In genomic region chr13:19056984-19057490, GRCh38 we compare ENCODE assay signal across 17 cellular contexts.
DNase-seq lines count a peak whose midpoint lies in the region; ATAC-seq and TF ChIP-seq lines count a peak whose summit lies in the region.
"Had no signal": no experiment of that assay in that cellular context is flagged by ENCODE, and none has a peak within 500 bp of the region (broad histone marks: within the 10 kb centered on the region; RNA-seq: fewer than 3 reads in every experiment).

No MANE protein-coding gene starts in this region.

- no peaks in the 10 kb centered on the region for H3K4me1 Mint-ChIP-seq in endodermal cell
- H3K4me1 Mint-ChIP-seq: B cell had no signal

- no peak overlapping the region for H2AK5ac ChIP-seq in IMR-90 (ENCODE audit: low read depth, low read length)

- H3K4ac ChIP-seq in IMR-90 (ENCODE audit: low read depth, low read length), result no peak overlapping the region

- no peak overlapping the region for H4K91ac ChIP-seq in IMR-90 (ENCODE audit: insufficient read depth, low read depth, low read length)

- H3K36me3 ChIP-seq in IMR-90 (ENCODE audit: control insufficient read depth, insufficient read depth, low read length), result no peaks in the 10 kb centered on the region
- no peaks in the 10 kb centered on the region for H3K36me3 ChIP-seq in lung (ENCODE audit: control insufficient read depth in 2 of 2, insufficient read depth in 2 of 2, low read length in 2 of 2)
- H3K36me3 ChIP-seq in spleen, result no peaks in the 10 kb centered on the region
- no peaks in the 10 kb centered on the region for H3K36me3 ChIP-seq in endodermal cell (ENCODE audit: control insufficient read depth, insufficient read depth, low read length)
- H3K36me3 ChIP-seq: BLaER1 treated with 17β-estradiol and CSF1 and Interleukin-3, amounts not matched to agents 10 nM and 100 nM had no signal

- TF ChIP-seq POLR2A in IMR-90 (IDR thresholded peaks at IDR 0.05; ENCODE audit: low read depth, low read length) (no peak), spleen (IDR thresholded peaks at IDR 0.05) (no peak)

- no TSS peak for BruUV-seq in IMR-90 (replicated peaks; lab: Mats Ljungman, UMichigan)

- no peak overlapping the region for H4K8ac ChIP-seq in IMR-90 (ENCODE audit: low read depth in 2 of 2, low read length in 2 of 2)

- H3K23ac ChIP-seq in IMR-90 (ENCODE audit: low read depth, low read length), result no peak overlapping the region

- H2AK9ac ChIP-seq in IMR-90 (replicated peaks; ENCODE audit: low read depth, low read length, poor library complexity), result peak overlapping the region; percentile 42

- H2BK5ac ChIP-seq in IMR-90 (ENCODE audit: low read depth, low read length, poor library complexity, severe bottlenecking), result no peak overlapping the region

- H2BK120ac ChIP-seq in IMR-90 (ENCODE audit: low read depth, low read length), result no peak overlapping the region

- CTCF ChIA-PET in IMR-90 (lab: Yijun Ruan, JAX), result no interaction called here

- no peak for TF ChIP-seq RAD21 in IMR-90 (IDR thresholded peaks at IDR 0.05; ENCODE audit: low read length)

- dilution Hi-C loops in IMR-90 (cut with HindIII; ENCODE audit: low sequenced_read_pairs, unreplicated experiment), result no loop called here

- 50% methylated on average over 5 of the region's 12 CpGs; no CpG with 5 or more reads in 1 of the 2 experiments for WGBS in IMR-90 (ENCODE audit: extremely low coverage in 2 of 2, insufficient read length in 1 of 2), 2 experiments
- WGBS in lung, 2 donors, result 80 to 84% methylated on average over 12 of the region's 12 CpGs
- WGBS in spleen, 5 donors, result 79 to 83% (median 82%) methylated on average over 11 to 12 of the region's 12 CpGs
- 71 to 72% methylated on average over 9 to 12 of the region's 12 CpGs for WGBS in endodermal cell (ENCODE audit: insufficient coverage in 1 of 2, insufficient read length in 1 of 2), 2 experiments

- H4K5ac ChIP-seq in IMR-90 (ENCODE audit: low read depth, low read length), result no peak overlapping the region

- no peak overlapping the region for H2AFZ ChIP-seq in IMR-90 (replicated peaks; ENCODE audit: low read length, poor library complexity)

- in situ Hi-C loops in IMR-90 (cut with MboI; ENCODE audit: low sequenced_read_pairs), result no loop called here

- ATAC-seq in IMR-90 (ENCODE audit: low read depth) (no peak), lung (ENCODE audit: insufficient read depth, low FRiP score) (no peak)
- ATAC-seq: A549; CD8-positive, alpha-beta T cell had no signal

- no peak overlapping the region for H2BK15ac ChIP-seq in IMR-90 (ENCODE audit: low read depth, low read length)

- H3K9me3 ChIP-seq in IMR-90 (ENCODE audit: control insufficient read depth, insufficient read depth, low read length) (peaks cover 69% of the 10 kb centered on the region), lung (ENCODE audit: control insufficient read depth in 2 of 2, insufficient read depth in 1 of 2, low read length in 1 of 2) (peaks cover 2 to 19% of the 10 kb centered on the region in 2 donors), spleen (peaks cover 0 to 70% (median 7%) of the 10 kb centered on the region in 8 donors), endodermal cell (ENCODE audit: control insufficient read depth, low read length) (peaks cover 64% of the 10 kb centered on the region)
- H3K9me3 ChIP-seq: A549, Caco-2 had no signal

- H3K56ac ChIP-seq in IMR-90 (ENCODE audit: extremely low read depth, insufficient read depth, low read length), result no peak overlapping the region

- intact Hi-C loops in IMR-90 (cut with micrococcal nuclease) (no loop called here), spleen (cut with DNase I; ENCODE audit: low total_unique reads) (no loop called here)

- TF ChIP-seq CTCF in IMR-90 (conservative IDR thresholded peaks at IDR 0.05; ENCODE audit: low read depth, low read length) (no peak), lung (IDR thresholded peaks at IDR 0.05; ENCODE audit: control extremely low read depth, extremely low read depth) (no peak), spleen (IDR thresholded peaks at IDR 0.05 in 8 of 11, conservative IDR thresholded peaks at IDR 0.05 in 3 of 11) (no peak), endodermal cell (conservative IDR thresholded peaks at IDR 0.05) (no peak)

- no peak overlapping the region for H3K27ac Mint-ChIP-seq in endodermal cell
- H3K27ac Mint-ChIP-seq: B cell; CD4-positive, alpha-beta T cell; CD8-positive, alpha-beta T cell had no signal

- H3K79me1 ChIP-seq in IMR-90 (ENCODE audit: low read depth in 1 of 2, low read length in 2 of 2), result no peaks in the 10 kb centered on the region

- no peaks in the 10 kb centered on the region for H3K27me3 ChIP-seq in IMR-90 (ENCODE audit: control insufficient read depth, insufficient read depth, low read length)
- no peaks in the 10 kb centered on the region for H3K27me3 ChIP-seq in lung (ENCODE audit: control insufficient read depth, insufficient read depth)
- H3K27me3 ChIP-seq in spleen (replicated peaks in 1 of 7), result no peaks in the 10 kb centered on the region
- H3K27me3 ChIP-seq in endodermal cell (ENCODE audit: control insufficient read depth, insufficient read depth, low read length, poor library complexity, severe bottlenecking), result no peaks in the 10 kb centered on the region
- H3K27me3 ChIP-seq: BLaER1 treated with 17β-estradiol and CSF1 and Interleukin-3, amounts not matched to agents 10 nM and 100 nM had no signal

- no peak overlapping the region for H3K4me2 ChIP-seq in IMR-90 (ENCODE audit: low read depth, low read length)
- H3K4me2 ChIP-seq: A549; BLaER1 treated with 17β-estradiol and CSF1 and Interleukin-3, amounts not matched to agents 10 nM and 100 nM had no signal

- H3K4me3 ChIP-seq in IMR-90 (ENCODE audit: insufficient read depth, low read depth, low read length) (no peak overlapping the region), lung (no peak overlapping the region), spleen (no peak overlapping the region), endodermal cell (ENCODE audit: low read length) (no peak overlapping the region)
- H3K4me3 ChIP-seq: A549; BLaER1 treated with 17β-estradiol and CSF1 and Interleukin-3, amounts not matched to agents 10 nM and 100 nM had no signal

- peaks cover 5% of the 10 kb centered on the region for H3K36me3 Mint-ChIP-seq in endodermal cell (ENCODE audit: low read depth)
- H3K36me3 Mint-ChIP-seq: CD8-positive, alpha-beta T cell had no signal

- no peaks in the 10 kb centered on the region for H3K9me1 ChIP-seq in IMR-90 (ENCODE audit: insufficient read depth, low read length)

- no peak overlapping the region for H3K4me3 Mint-ChIP-seq in endodermal cell
- H3K4me3 Mint-ChIP-seq: B cell; CD4-positive, alpha-beta T cell; CD8-positive, alpha-beta T cell had no signal

- H3K27me3 Mint-ChIP-seq in endodermal cell (ENCODE audit: insufficient read depth), result no peaks in the 10 kb centered on the region
- H3K27me3 Mint-ChIP-seq: B cell; CD4-positive, alpha-beta T cell had no signal

- DNase-seq in IMR-90 (no peak), lung (ENCODE audit: low spot score) (peak; percentile 23), spleen (peak; percentile 64), endodermal cell (no peak)
- DNase-seq in activated CD4-positive, alpha-beta T cell treated with anti-CD3 and anti-CD28 coated beads, Interleukin-2, amount 50 U/mL, for 48 hours, result no peak
- DNase-seq: AML-193; Caco-2; Calu3; CD4-positive, alpha-beta T cell; CD8-positive, alpha-beta T cell; DMS79 treated with DMSO at 0.1 percent for 48 hours; GF-D8 had no signal

- H3K18ac ChIP-seq in IMR-90 (ENCODE audit: low read depth, low read length), result no peak overlapping the region

- H3K14ac ChIP-seq in IMR-90 (replicated peaks; ENCODE audit: low read depth, low read length), result no peak overlapping the region

- peaks cover 98% of the 10 kb centered on the region for H3K9me3 Mint-ChIP-seq in endodermal cell
- H3K9me3 Mint-ChIP-seq: CD4-positive, alpha-beta T cell had no signal

- H3K27ac ChIP-seq in IMR-90 (ENCODE audit: insufficient read depth, low read length) (no peak overlapping the region), lung (ENCODE audit: low read depth in 1 of 2, low read length in 1 of 2) (no peak overlapping the region), spleen (no peak overlapping the region), endodermal cell (ENCODE audit: low read depth, low read length) (no peak overlapping the region)
- H3K27ac ChIP-seq: 22Rv1; A549; BLaER1 treated with 17β-estradiol and CSF1 and Interleukin-3, amounts not matched to agents 10 nM and 100 nM; C4-2B had no signal

- H3K4me1 ChIP-seq in IMR-90 (ENCODE audit: control insufficient read depth, insufficient read depth, low read length) (no peaks in the 10 kb centered on the region), lung (ENCODE audit: control insufficient read depth in 2 of 2, insufficient read depth in 2 of 2, low read length in 2 of 2) (no peaks in the 10 kb centered on the region), spleen (no peaks in the 10 kb centered on the region), endodermal cell (ENCODE audit: control insufficient read depth, insufficient read depth, low read length) (no peaks in the 10 kb centered on the region)
- H3K4me1 ChIP-seq: A549; BLaER1 treated with 17β-estradiol and CSF1 and Interleukin-3, amounts not matched to agents 10 nM and 100 nM; Caco-2 had no signal

- no peak overlapping the region for H3K9ac ChIP-seq in IMR-90 (ENCODE audit: low read depth, low read length)
- H3K9ac ChIP-seq in endodermal cell (ENCODE audit: extremely low read depth, low read length, poor library complexity, severe bottlenecking), result no peak overlapping the region
- H3K9ac ChIP-seq: BLaER1 treated with 17β-estradiol and CSF1 and Interleukin-3, amounts not matched to agents 10 nM and 100 nM had no signal

- no peaks in the 10 kb centered on the region for H4K20me1 ChIP-seq in IMR-90 (ENCODE audit: insufficient read depth, low read length)
- H4K20me1 ChIP-seq: BLaER1 treated with 17β-estradiol and CSF1 and Interleukin-3, amounts not matched to agents 10 nM and 100 nM had no signal

- POLR2A ChIA-PET in IMR-90 (lab: Charles Lee; ENCODE audit: unreplicated experiment), result no interaction called here

- H2BK20ac ChIP-seq in IMR-90 (ENCODE audit: low read depth, low read length), result no peak overlapping the region

TF ChIP-seq in IMR-90, 13 proteins besides CTCF, POLR2A, EP300 and RAD21 (continues in another document):
- TF ChIP-seq MAFK (IDR thresholded peaks at IDR 0.05; ENCODE audit: low read depth, low read length) (no peak), CHD1 (IDR thresholded peaks at IDR 0.05; ENCODE audit: low read depth, low read length) (no peak), MAZ (IDR thresholded peaks at IDR 0.05; ENCODE audit: borderline replicate concordance, low read depth, low read length) (no peak), CEBPB (IDR thresholded peaks at IDR 0.05; ENCODE audit: low read depth, low read length) (no peak), RCOR1 (IDR thresholded peaks at IDR 0.05; ENCODE audit: insufficient replicate concordance, low read length) (no peak), USF2 (IDR thresholded peaks at IDR 0.05; ENCODE audit: low read depth, low read length) (no peak)

Comparison
In these comparisons a context has a peak if more than half of its experiments do, and no peak if none do; other contexts are left out.
1. DNase-seq: peak in lung (single experiment) and spleen (single experiment); none in IMR-90 (single experiment), activated CD4-positive, alpha-beta T cell treated with anti-CD3 and anti-CD28 coated beads, Interleukin-2, amount 50 U/mL, for 48 hours (0 of 2) and endodermal cell (single experiment).